Comparison of ENCODE assay signal across 8 cellular contexts in the genomic region with DNA sequence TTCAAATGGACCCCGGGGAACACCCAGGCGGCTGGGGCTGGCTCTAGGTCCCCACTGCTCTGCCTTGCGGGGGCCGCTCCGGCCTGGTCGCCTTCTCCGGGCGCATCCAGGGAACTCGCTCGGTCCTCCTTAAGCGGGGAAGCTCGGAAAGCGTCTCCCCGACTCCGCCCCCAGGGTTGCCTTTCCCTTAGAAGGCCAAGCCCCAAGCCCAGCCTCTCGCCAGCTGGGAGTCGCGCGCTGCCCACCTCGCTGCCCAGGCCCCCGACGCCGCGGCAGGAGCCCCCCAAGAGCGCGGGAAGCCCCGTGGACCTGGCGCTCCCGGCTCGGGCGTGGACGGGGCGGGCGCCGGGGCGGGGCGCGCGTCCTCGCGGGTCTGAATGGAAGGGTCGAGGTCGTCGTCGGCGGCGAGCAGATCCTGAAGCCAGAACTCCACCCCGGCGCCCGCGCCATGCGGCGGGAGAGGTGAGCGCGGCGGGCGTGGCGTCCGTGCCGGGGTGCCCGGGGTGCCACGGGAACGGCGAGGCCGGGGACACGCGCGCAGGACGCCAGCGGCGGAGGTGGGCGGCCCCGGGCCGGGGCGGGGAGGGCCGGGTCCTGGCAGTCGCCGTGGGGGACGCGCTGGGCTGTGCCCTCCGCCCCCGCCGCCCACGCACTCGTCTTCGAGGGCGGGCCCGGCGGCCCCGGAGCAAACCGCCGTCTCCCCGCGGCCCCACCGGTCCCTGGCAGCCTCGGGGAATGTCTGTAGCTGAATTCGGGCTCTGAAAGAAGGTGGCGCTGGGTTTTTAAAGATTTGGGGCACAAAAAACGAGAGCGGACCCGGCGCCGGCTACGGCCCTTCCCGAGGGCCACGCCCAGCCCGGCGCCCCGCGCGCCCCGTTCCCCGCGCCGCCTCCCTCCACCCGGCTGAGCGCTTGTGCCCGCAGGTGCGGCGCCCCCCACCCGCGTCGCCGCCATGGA. TPM values are rescaled to one million over a fixed set of nuclear protein-coding genes. Genes with fewer than 3 reads are reported as not detected.
DNase-seq lines count a peak whose midpoint lies in the region; ATAC-seq and TF ChIP-seq lines count a peak whose summit lies in the region.

A gene with protein sequence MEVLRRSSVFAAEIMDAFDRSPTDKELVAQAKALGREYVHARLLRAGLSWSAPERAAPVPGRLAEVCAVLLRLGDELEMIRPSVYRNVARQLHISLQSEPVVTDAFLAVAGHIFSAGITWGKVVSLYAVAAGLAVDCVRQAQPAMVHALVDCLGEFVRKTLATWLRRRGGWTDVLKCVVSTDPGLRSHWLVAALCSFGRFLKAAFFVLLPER (plus strand): TSS at position 214 of the 957 bp plus-strand sequence. CDS start 739 bp downstream, at position 953.

- H3K9me3 ChIP-seq in HAP-1: no peaks in the 10 kb centered on the region; the same call in 1 of the 2 replicates
- peaks cover 17% of the 10 kb centered on the region for H3K9me3 ChIP-seq in thoracic aorta

- TF ChIP-seq CTCF in thoracic aorta (IDR thresholded peaks at IDR 0.05): no peak

- H3K36me3 ChIP-seq in HAP-1 (replicated peaks) (no peaks in the 10 kb centered on the region), thoracic aorta (no peaks in the 10 kb centered on the region)

- H3K27me3 ChIP-seq in HAP-1 (ENCODE audit: low read depth) (no peaks in the 10 kb centered on the region), thoracic aorta (replicated peaks; ENCODE audit: insufficient read depth) (no peaks in the 10 kb centered on the region)

- DNase-seq in AG08395 (ENCODE audit: low spot score) (peak; percentile 85), HAP-1 (ENCODE audit: low spot score in 2 of 2) (no peak), T1000 (lab: John Stamatoyannopoulos, UW) (peak; percentile 60), epithelial cell of prostate (ENCODE audit: low read depth, low spot score) (no peak), midbrain (lab: John Stamatoyannopoulos, UW) (peak; percentile 71), thoracic aorta (ENCODE audit: low spot score) (no peak), GF-D8 (lab: John Stamatoyannopoulos, UW) (no peak)

- in situ Hi-C loops in HAP-1 (cut with MboI; ENCODE audit: low sequenced_read_pairs): no loop called here

- ATAC-seq in thoracic aorta (ENCODE audit: insufficient number of reproducible peaks, low FRiP score, low read depth) (no peak), HG02798 (IDR thresholded peaks at IDR 0.05; ENCODE audit: poor library complexity, unreplicated experiment) (no peak)

- H3K27ac ChIP-seq in epithelial cell of prostate (peak within 1 kb of the TSS; percentile 65), thoracic aorta (no peak within 1 kb of the TSS)

- H3K4me1 ChIP-seq in HAP-1 (peaks cover 3% of the 10 kb centered on the region; the same call in 1 of the 2 replicates), thoracic aorta (ENCODE audit: control insufficient read depth in 1 of 2, low read depth in 2 of 2) (peaks cover 24 to 37% of the 10 kb centered on the region in 2 donors)

- H3K4me3 ChIP-seq in HAP-1 (peak within 1 kb of the TSS; percentile 29), thoracic aorta (peak within 1 kb of the TSS; percentile 70)

RNA-seq across cellular contexts. Expression of the gene that starts here (rescaled TPM):
- total RNA-seq in thoracic aorta: 10 to 100 TPM; 10.7 to 27.5 TPM

Comparison
In these comparisons a context has a peak if more than half of its experiments do, and no peak if none do; other contexts are left out.
1. DNase-seq: peak in AG08395 (single experiment), T1000 (single experiment) and midbrain (single experiment); none in HAP-1 (0 of 2), epithelial cell of prostate (single experiment), thoracic aorta (single experiment) and GF-D8 (single experiment).